1 cellular context compared by ENCODE assay signal in genomic region chr21:42847051-42847707, GRCh38.
TF ChIP-seq lines count a peak whose summit lies in the region.

No MANE protein-coding gene starts in this region.

TF ChIP-seq in HepG2, 621 proteins besides CTCF, POLR2A, EP300 and RAD21:
- no peak for TF ChIP-seq REXO4 (CRISPR knock-in tag; IDR thresholded peaks at IDR 0.05; ENCODE audit: borderline replicate concordance)
- TF ChIP-seq ARNT2 (CRISPR knock-in tag; IDR thresholded peaks at IDR 0.05; ENCODE audit: low read depth): no peak
- no peak for TF ChIP-seq KLF13 (CRISPR knock-in tag; IDR thresholded peaks at IDR 0.05)
- no peak for TF ChIP-seq POLR2AphosphoS2 (IDR thresholded peaks at IDR 0.05; ENCODE audit: low read depth, low read length)
- no peak for TF ChIP-seq MEF2D (CRISPR knock-in tag; IDR thresholded peaks at IDR 0.05)
- no peak for TF ChIP-seq ZNF816 (CRISPR knock-in tag; IDR thresholded peaks at IDR 0.05; ENCODE audit: borderline replicate concordance)
- TF ChIP-seq SCMH1 (CRISPR knock-in tag; IDR thresholded peaks at IDR 0.05; ENCODE audit: borderline replicate concordance): no peak
- no peak for TF ChIP-seq KDM5A (IDR thresholded peaks at IDR 0.05; ENCODE audit: borderline replicate concordance, low read length)
- no peak for TF ChIP-seq ZNF564 (CRISPR knock-in tag; IDR thresholded peaks at IDR 0.05)
- TF ChIP-seq STAT6 (CRISPR knock-in tag; IDR thresholded peaks at IDR 0.05; ENCODE audit: borderline replicate concordance): no peak
- TF ChIP-seq FLYWCH1 (CRISPR knock-in tag; IDR thresholded peaks at IDR 0.05): no peak
- no peak for TF ChIP-seq SMARCC2 (IDR thresholded peaks at IDR 0.05)
- TF ChIP-seq, protein P1, sequence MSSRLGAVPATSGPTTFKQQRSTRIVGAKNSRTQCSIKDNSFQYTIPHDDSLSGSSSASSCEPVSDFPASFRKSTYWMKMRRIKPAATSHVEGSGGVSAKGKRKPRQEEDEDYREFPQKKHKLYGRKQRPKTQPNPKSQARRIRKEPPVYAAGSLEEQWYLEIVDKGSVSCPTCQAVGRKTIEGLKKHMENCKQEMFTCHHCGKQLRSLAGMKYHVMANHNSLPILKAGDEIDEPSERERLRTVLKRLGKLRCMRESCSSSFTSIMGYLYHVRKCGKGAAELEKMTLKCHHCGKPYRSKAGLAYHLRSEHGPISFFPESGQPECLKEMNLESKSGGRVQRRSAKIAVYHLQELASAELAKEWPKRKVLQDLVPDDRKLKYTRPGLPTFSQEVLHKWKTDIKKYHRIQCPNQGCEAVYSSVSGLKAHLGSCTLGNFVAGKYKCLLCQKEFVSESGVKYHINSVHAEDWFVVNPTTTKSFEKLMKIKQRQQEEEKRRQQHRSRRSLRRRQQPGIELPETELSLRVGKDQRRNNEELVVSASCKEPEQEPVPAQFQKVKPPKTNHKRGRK (CRISPR knock-in tag; IDR thresholded peaks at IDR 0.05): no peak
- no peak for TF ChIP-seq ZNF367 (CRISPR knock-in tag; IDR thresholded peaks at IDR 0.05; ENCODE audit: borderline replicate concordance)
- TF ChIP-seq PITX1 (CRISPR knock-in tag; IDR thresholded peaks at IDR 0.05): no peak
- TF ChIP-seq FOXA1 (IDR thresholded peaks at IDR 0.05): no peak
- TF ChIP-seq FOXA1 (CRISPR knock-in tag; IDR thresholded peaks at IDR 0.05): no peak
